8 cellular contexts compared by ENCODE assay signal in genomic region chr5:93607367-93608258, GRCh38. TPM values are rescaled to one million over a fixed set of nuclear protein-coding genes. Genes with fewer than 3 reads are reported as not detected.
DNase-seq lines count a peak whose midpoint lies in the region; ATAC-seq and TF ChIP-seq lines count a peak whose summit lies in the region.

No MANE protein-coding gene starts in this region.

- H3K27ac ChIP-seq in iPS-20b (ENCODE audit: low read length) (no peak overlapping the region), thyroid gland (no peak overlapping the region), suprapubic skin (no peak overlapping the region)

- TF ChIP-seq POLR2A in thyroid gland (IDR thresholded peaks at IDR 0.05) = no peak
- no peak for TF ChIP-seq POLR2A in suprapubic skin (IDR thresholded peaks at IDR 0.05)

- H3K4me3 ChIP-seq in AG10803 (ENCODE audit: low read length) = peak overlapping the region; percentile 22; the same call in 1 of the 2 replicates
- peak overlapping the region; percentile 34 for H3K4me3 ChIP-seq in iPS-20b (ENCODE audit: low read length)
- no peak overlapping the region for H3K4me3 ChIP-seq in thyroid gland (replicated peaks in 1 of 3)
- H3K4me3 ChIP-seq in suprapubic skin = no peak overlapping the region

- ATAC-seq in HG02610 (IDR thresholded peaks at IDR 0.05; ENCODE audit: unreplicated experiment) = peak; percentile 91

- peaks cover 100% of the 10 kb centered on the region for H3K27me3 ChIP-seq in iPS-20b (ENCODE audit: insufficient read depth, low read length)
- H3K27me3 ChIP-seq in thyroid gland = peaks cover 61% of the 10 kb centered on the region
- H3K27me3 ChIP-seq in suprapubic skin = peaks cover 100% of the 10 kb centered on the region

- H3K36me3 ChIP-seq in iPS-20b (ENCODE audit: insufficient read depth, low read depth, low read length) (no peaks in the 10 kb centered on the region), thyroid gland (no peaks in the 10 kb centered on the region), suprapubic skin (no peaks in the 10 kb centered on the region)

- no peak overlapping the region for H3K9ac ChIP-seq in iPS-20b (ENCODE audit: low read depth, low read length)

- H3K9me3 ChIP-seq in iPS-20b (ENCODE audit: insufficient read depth, low read depth, low read length) = no peaks in the 10 kb centered on the region
- H3K9me3 ChIP-seq in thyroid gland = no peaks in the 10 kb centered on the region
- H3K9me3 ChIP-seq in suprapubic skin = no peaks in the 10 kb centered on the region

- DNase-seq in AG10803 (ENCODE audit: low read depth) (peak; percentile 59), NCI-H1694 treated with DMSO at 0.1 percent for 48 hours (lab: John Stamatoyannopoulos, UW) (peak; percentile 54), amniotic stem cell (lab: John Stamatoyannopoulos, UW) (peak; percentile 53), thyroid gland (peak; percentile 37 to 42), suprapubic skin (ENCODE audit: low spot score in 2 of 2) (no peak)

- TF ChIP-seq EP300 in suprapubic skin (IDR thresholded peaks at IDR 0.05) = no peak

- TF ChIP-seq CTCF in AG10803 (conservative IDR thresholded peaks at IDR 0.05; ENCODE audit: low read length) (peak; percentile 72), GM12872 (IDR thresholded peaks at IDR 0.05; ENCODE audit: insufficient read depth, low read depth, low read length) (peak; percentile 70), thyroid gland (IDR thresholded peaks at IDR 0.05) (peak in 3 of 6 experiments; percentile 33 to 53 (median 45)), suprapubic skin (IDR thresholded peaks at IDR 0.05) (peak in 1 of 2 donors; percentile 23)

- WGBS in thyroid gland, 2 donors = 12 to 16% methylated on average over 19 of the region's 19 CpGs
- WGBS in suprapubic skin = 9% methylated on average over 19 of the region's 19 CpGs

- intact Hi-C loops in thyroid gland (cut with DNase I) = loop anchor here (10.0 kb wide), 1 partner anchor 297 kb away; no protein-coding TSS in a partner anchor

- H3K4me1 ChIP-seq in iPS-20b (ENCODE audit: insufficient read depth, low read length) (peaks cover 15% of the 10 kb centered on the region), thyroid gland (peaks cover 0 to 25% of the 10 kb centered on the region in 2 donors), suprapubic skin (peaks cover 26% of the 10 kb centered on the region)

RNA-seq across cellular contexts. Expression of gene NR2F1, which starts 24.6 kb away (rescaled TPM):
- total RNA-seq in thyroid gland (10 to 100 TPM; 25.8 to 43.3 (median 37.5) TPM), suprapubic skin (1 to 10 TPM in 2 of 4 donors, under 1 TPM in 2; 0.49 to 3.1 (median 1.3) TPM)

RNA-seq across cellular contexts. Expression of gene NR2F1-AS1, which starts 26.6 kb away (rescaled TPM):
- 10 to 100 TPM in 2 of 4 donors, 1 to 10 TPM in 2; 4.1 to 13.8 (median 10.1) TPM for total RNA-seq in thyroid gland
- 1 to 10 TPM in 3 of 4 donors, under 1 TPM in 1; 0.76 to 1.4 (median 1.2) TPM for total RNA-seq in suprapubic skin

Comparison
In these comparisons a context has a peak if more than half of its experiments do, and no peak if none do; other contexts are left out.
1. DNase-seq: peak in AG10803 (single experiment), NCI-H1694 treated with DMSO at 0.1 percent for 48 hours (single experiment), amniotic stem cell (single experiment) and thyroid gland (2 of 2); none in suprapubic skin (0 of 2).
2. H3K4me3 ChIP-seq: peak in AG10803 (single experiment) and iPS-20b (single experiment); none in thyroid gland (0 of 3) and suprapubic skin (single experiment).
3. RNA of gene NR2F1, which starts 24.6 kb away (total RNA-seq): 25.8 to 43.3 TPM in thyroid gland; 0.49 to 3.1 TPM in suprapubic skin; every median in the first group is over 4 times any median in the second.